In the genomic region with DNA sequence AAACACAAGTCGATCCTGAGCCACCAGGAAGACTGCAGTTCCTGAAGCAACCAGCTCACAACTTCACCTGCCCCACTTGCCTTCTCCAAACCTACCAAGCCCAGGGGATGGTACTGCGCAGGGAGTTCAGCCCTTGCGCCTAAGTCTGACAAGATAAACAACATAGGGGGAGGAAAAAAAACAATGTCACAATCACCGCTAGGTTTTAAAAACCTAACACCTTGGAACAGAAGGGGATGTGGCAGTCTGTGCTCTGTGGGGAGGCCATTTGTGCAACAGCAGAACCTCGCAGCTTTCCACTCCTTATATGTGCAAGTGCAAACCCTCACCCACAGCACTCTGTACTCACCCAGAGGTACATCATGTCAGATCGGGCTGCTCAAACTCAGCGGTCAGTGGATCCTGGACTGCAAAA, we compare ENCODE assay signal across 1 cellular context.
TF ChIP-seq lines count a peak whose summit lies in the region.

No MANE protein-coding gene starts in this region.

TF ChIP-seq in IMR-90, 13 proteins besides CTCF, POLR2A, EP300 and RAD21 (continued from another document):
- TF ChIP-seq USF2 (IDR thresholded peaks at IDR 0.05; ENCODE audit: low read depth, low read length) (no peak), CHD1 (IDR thresholded peaks at IDR 0.05; ENCODE audit: low read depth, low read length) (no peak), RCOR1 (IDR thresholded peaks at IDR 0.05; ENCODE audit: insufficient replicate concordance, low read length) (no peak), RFX5 (IDR thresholded peaks at IDR 0.05; ENCODE audit: low read depth, low read length) (no peak), BHLHE40 (IDR thresholded peaks at IDR 0.05; ENCODE audit: low read depth, low read length) (no peak), FOS (IDR thresholded peaks at IDR 0.05; ENCODE audit: low read depth, low read length) (no peak), MAFK (IDR thresholded peaks at IDR 0.05; ENCODE audit: low read depth, low read length) (no peak), CEBPB (IDR thresholded peaks at IDR 0.05; ENCODE audit: low read depth, low read length) (no peak), SMC3 (IDR thresholded peaks at IDR 0.05; ENCODE audit: low read depth, low read length) (no peak), MXI1 (IDR thresholded peaks at IDR 0.05; ENCODE audit: borderline replicate concordance, low read depth, low read length) (no peak), MAZ (IDR thresholded peaks at IDR 0.05; ENCODE audit: borderline replicate concordance, low read depth, low read length) (no peak)
- TF ChIP-seq, protein P1, sequence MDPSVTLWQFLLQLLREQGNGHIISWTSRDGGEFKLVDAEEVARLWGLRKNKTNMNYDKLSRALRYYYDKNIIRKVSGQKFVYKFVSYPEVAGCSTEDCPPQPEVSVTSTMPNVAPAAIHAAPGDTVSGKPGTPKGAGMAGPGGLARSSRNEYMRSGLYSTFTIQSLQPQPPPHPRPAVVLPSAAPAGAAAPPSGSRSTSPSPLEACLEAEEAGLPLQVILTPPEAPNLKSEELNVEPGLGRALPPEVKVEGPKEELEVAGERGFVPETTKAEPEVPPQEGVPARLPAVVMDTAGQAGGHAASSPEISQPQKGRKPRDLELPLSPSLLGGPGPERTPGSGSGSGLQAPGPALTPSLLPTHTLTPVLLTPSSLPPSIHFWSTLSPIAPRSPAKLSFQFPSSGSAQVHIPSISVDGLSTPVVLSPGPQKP (IDR thresholded peaks at IDR 0.05; ENCODE audit: borderline replicate concordance, low read depth, low read length) = no peak
